Comparison of ENCODE assay signal across 34 cellular contexts in genomic region chr1:21865609-21865942, GRCh38. TPM values are rescaled to one million over a fixed set of nuclear protein-coding genes. Genes with fewer than 3 reads are reported as not detected.
DNase-seq lines count a peak whose midpoint lies in the region; ATAC-seq, FAIRE-seq and TF ChIP-seq lines count a peak whose summit lies in the region.
"Had no signal": no experiment of that assay in that cellular context is flagged by ENCODE, and none has a peak within 500 bp of the region (broad histone marks: within the 10 kb centered on the region; RNA-seq: fewer than 3 reads in every experiment).

No MANE protein-coding gene starts in this region.

- H3K4me3 Mint-ChIP-seq in effector memory CD8-positive, alpha-beta T cell, result no peak overlapping the region
- H3K4me3 Mint-ChIP-seq: activated CD4-positive, alpha-beta T cell treated with anti-CD3 and anti-CD28 coated beads, Interleukin-2, amount 10 ng/mL, durations not matched to agents 7 days and 5 days; activated naive CD8-positive, alpha-beta T cell; neural progenitor cell; stimulated activated naive CD8-positive, alpha-beta T cell treated with anti-CD3 and anti-CD28 coated beads, Interleukin-15, Interleukin-2, amounts not matched to agents 100 ng/mL and 50 ng/mL, for 24 hours; T-cell had no signal

- intact Hi-C loops in OCI-LY7 (cut with micrococcal nuclease; ENCODE audit: unreplicated experiment), result no loop called here

- H3K4me1 ChIP-seq in OCI-LY7 (ENCODE audit: insufficient read depth, low read length, poor library complexity, severe bottlenecking) (peaks cover 29% of the 10 kb centered on the region), mesenchymal stem cell (ENCODE audit: control insufficient read depth, insufficient read depth, low read depth, low read length) (peaks cover 19% of the 10 kb centered on the region)
- H3K4me1 ChIP-seq: parathyroid adenoma had no signal

- peak overlapping the region; percentile 75 for H3K27ac ChIP-seq in OCI-LY7 (ENCODE audit: low read depth, low read length, poor library complexity, severe bottlenecking)
- H3K27ac ChIP-seq in mesenchymal stem cell (ENCODE audit: low read length, poor library complexity, severe bottlenecking), result no peak overlapping the region
- H3K27ac ChIP-seq: C4-2B, epithelial cell of prostate, neural progenitor cell, parathyroid adenoma, RWPE1, testis, WERI-Rb-1 had no signal

- H3K4me2 ChIP-seq in OCI-LY7 (ENCODE audit: low read length) (peak overlapping the region; percentile 63), mesenchymal stem cell (ENCODE audit: low read length, poor library complexity, severe bottlenecking) (no peak overlapping the region)

- no TSS peak for BruUV-seq in OCI-LY7 (replicated peaks; lab: Mats Ljungman, UMichigan)

- H2AK5ac ChIP-seq in mesenchymal stem cell (ENCODE audit: low read length, severe bottlenecking), result no peak overlapping the region

- H3K27ac Mint-ChIP-seq in effector memory CD8-positive, alpha-beta T cell, result no peak overlapping the region
- H3K27ac Mint-ChIP-seq: activated CD4-positive, alpha-beta T cell treated with anti-CD3 and anti-CD28 coated beads, Interleukin-2, amount 10 ng/mL, durations not matched to agents 7 days and 5 days; activated naive CD8-positive, alpha-beta T cell; neural progenitor cell; stimulated activated naive CD8-positive, alpha-beta T cell treated with anti-CD3 and anti-CD28 coated beads, Interleukin-15, Interleukin-2, amounts not matched to agents 100 ng/mL and 50 ng/mL, for 24 hours had no signal

- no peak for FAIRE-seq in GM12892 (lab: Jason Lieb, UNC)
- FAIRE-seq: colon, small intestine had no signal

- peak overlapping the region; percentile 20 for H2BK5ac ChIP-seq in mesenchymal stem cell (ENCODE audit: low read depth, low read length, poor library complexity, severe bottlenecking)

- no peak overlapping the region for H4K8ac ChIP-seq in mesenchymal stem cell (ENCODE audit: low read length)

- peaks cover 6 to 15% of the 10 kb centered on the region in 2 donors for H3K27me3 Mint-ChIP-seq in effector memory CD8-positive, alpha-beta T cell
- H3K27me3 Mint-ChIP-seq: activated CD4-positive, alpha-beta T cell treated with anti-CD3 and anti-CD28 coated beads, Interleukin-2, amount 10 ng/mL, durations not matched to agents 7 days and 5 days; activated naive CD8-positive, alpha-beta T cell; stimulated activated naive CD8-positive, alpha-beta T cell treated with anti-CD3 and anti-CD28 coated beads, Interleukin-15, Interleukin-2, amounts not matched to agents 100 ng/mL and 50 ng/mL, for 24 hours had no signal

- H2BK12ac ChIP-seq in mesenchymal stem cell (ENCODE audit: low read length in 2 of 2), result no peak overlapping the region

- no peaks in the 10 kb centered on the region for H3K9me3 Mint-ChIP-seq in effector memory CD8-positive, alpha-beta T cell
- H3K9me3 Mint-ChIP-seq: activated CD4-positive, alpha-beta T cell treated with anti-CD3 and anti-CD28 coated beads, Interleukin-2, amount 10 ng/mL, durations not matched to agents 7 days and 5 days; neural progenitor cell; stimulated activated naive CD8-positive, alpha-beta T cell treated with anti-CD3 and anti-CD28 coated beads, Interleukin-15, Interleukin-2, amounts not matched to agents 100 ng/mL and 50 ng/mL, for 24 hours; T-cell had no signal

- H3K4me1 Mint-ChIP-seq in effector memory CD8-positive, alpha-beta T cell (ENCODE audit: low read depth in 2 of 2), result no peaks in the 10 kb centered on the region
- H3K4me1 Mint-ChIP-seq: activated CD4-positive, alpha-beta T cell treated with anti-CD3 and anti-CD28 coated beads, Interleukin-2, amount 10 ng/mL, durations not matched to agents 7 days and 5 days; T-cell had no signal

- no peak overlapping the region for H3K4ac ChIP-seq in mesenchymal stem cell (ENCODE audit: low read depth in 1 of 2, low read length in 2 of 2)

- H3K36me3 Mint-ChIP-seq in effector memory CD8-positive, alpha-beta T cell (ENCODE audit: insufficient read depth), result peaks cover 3% of the 10 kb centered on the region
- H3K36me3 Mint-ChIP-seq: activated naive CD8-positive, alpha-beta T cell; T-cell had no signal

- H2AFZ ChIP-seq in OCI-LY7 (ENCODE audit: low read length) (peak overlapping the region; percentile 56), mesenchymal stem cell (ENCODE audit: low read depth, low read length) (no peak overlapping the region)
- H2AFZ ChIP-seq: neural progenitor cell, parathyroid adenoma had no signal

- ATAC-seq in HG03045 (IDR thresholded peaks at IDR 0.05; ENCODE audit: unreplicated experiment), result peak; percentile 18
- no peak for ATAC-seq in effector memory CD8-positive, alpha-beta T cell (replicated peaks)
- ATAC-seq: left colon had no signal

- H2BK15ac ChIP-seq in mesenchymal stem cell (ENCODE audit: low read depth, poor library complexity, severe bottlenecking), result no peak overlapping the region

- POLR2A ChIA-PET in OCI-LY7 (lab: Charles Lee) (no interaction called here), GM10248 (lab: Yijun Ruan, JAX) (no interaction called here)

- H4K91ac ChIP-seq in mesenchymal stem cell (ENCODE audit: low read length), result peak overlapping the region; percentile 47

- TF ChIP-seq CTCF in OCI-LY7 (conservative IDR thresholded peaks at IDR 0.05; ENCODE audit: low read length), result no peak
- TF ChIP-seq CTCF in GM10248 (IDR thresholded peaks at IDR 0.05; ENCODE audit: control extremely low read depth, extremely low read depth, low read depth, missing control alignments), result no peak

- no peak overlapping the region for H3K18ac ChIP-seq in mesenchymal stem cell (ENCODE audit: low read depth in 1 of 2, low read length in 2 of 2)

- TF ChIP-seq POLR2A in GM12892 (IDR thresholded peaks at IDR 0.05; ENCODE audit: low read depth, low read length), result no peak

- H3K79me2 ChIP-seq in OCI-LY7 (ENCODE audit: insufficient read depth, low read depth, low read length), result no peaks in the 10 kb centered on the region
- H3K79me2 ChIP-seq: parathyroid adenoma had no signal

- H3K4me3 ChIP-seq in OCI-LY7 (ENCODE audit: low read depth, low read length, poor library complexity, severe bottlenecking) (peak overlapping the region; percentile 12), mesenchymal stem cell (ENCODE audit: insufficient read depth in 1 of 2, low read depth in 1 of 2, low read length in 2 of 2) (no peak overlapping the region)
- H3K4me3 ChIP-seq: ascending aorta, neural progenitor cell, testis had no signal

- CTCF ChIA-PET in OCI-LY7 (lab: Charles Lee; ENCODE audit: unreplicated experiment), result no interaction called here
- CTCF ChIA-PET in GM10248 (lab: Yijun Ruan, JAX), result interaction anchor here (2.1 kb wide), 1 partner anchor 17 kb away, joined by 5 read pairs; no protein-coding TSS in a partner anchor

- no peaks in the 10 kb centered on the region for H4K20me1 ChIP-seq in OCI-LY7 (ENCODE audit: insufficient read depth, low read length)

- no peak overlapping the region for H2BK120ac ChIP-seq in mesenchymal stem cell (ENCODE audit: low read depth, low read length)

- no peaks in the 10 kb centered on the region for H3K27me3 ChIP-seq in mesenchymal stem cell (ENCODE audit: control insufficient read depth in 1 of 2, insufficient read depth in 1 of 2, low read length in 2 of 2)
- H3K27me3 ChIP-seq: ascending aorta, neural progenitor cell, testis had no signal

- DNase-seq in OCI-LY7 (ENCODE audit: low spot score), result peak; percentile 86
- DNase-seq in mesenchymal stem cell, result no peak
- no peak for DNase-seq in GM12892 (ENCODE audit: insufficient read length)
- no peak for DNase-seq in effector memory CD8-positive, alpha-beta T cell
- DNase-seq in SHP77 treated with DMSO at 0.1 percent for 48 hours (lab: John Stamatoyannopoulos, UW), result no peak
- no peak for DNase-seq in GM10248 (ENCODE audit: extremely low spot score)
- DNase-seq: activated CD4-positive, alpha-beta T cell treated with anti-CD3 and anti-CD28 coated beads, Interleukin-2, amount 10 ng/mL, durations not matched to agents 7 days and 5 days; activated effector memory CD4-positive, alpha-beta T cell treated with Interleukin-2 at 50 U/mL for 16 hours; DMS79 treated with DMSO at 0.1 percent for 48 hours; effector CD4-positive, alpha-beta T cell; GDM1; mammary epithelial cell; NCI-H1694; NCI-H446 treated with DMSO at 0.1 percent for 48 hours; NCI-H774; small intestine; testis had no signal

- no peaks in the 10 kb centered on the region for H3K9me2 ChIP-seq in OCI-LY7 (ENCODE audit: insufficient read depth, low read length)

- no peak overlapping the region for H3K9ac ChIP-seq in mesenchymal stem cell (ENCODE audit: low read length)
- H3K9ac ChIP-seq: neural progenitor cell, parathyroid adenoma had no signal

- no peak overlapping the region for H3K23ac ChIP-seq in mesenchymal stem cell (ENCODE audit: low read length in 2 of 2)

- WGBS in mesenchymal stem cell, result 97% methylated on average over 6 of the region's 7 CpGs

- H3K14ac ChIP-seq in mesenchymal stem cell (ENCODE audit: low read length in 2 of 2), result no peak overlapping the region

- H3K36me3 ChIP-seq in OCI-LY7 (ENCODE audit: insufficient read depth, low read length) (no peaks in the 10 kb centered on the region), mesenchymal stem cell (ENCODE audit: control insufficient read depth in 1 of 2, insufficient read depth in 2 of 2, low read depth in 1 of 2, low read length in 2 of 2) (peaks cover 78 to 82% of the 10 kb centered on the region in 2 experiments)
- H3K36me3 ChIP-seq: neural progenitor cell had no signal

- peaks cover 7% of the 10 kb centered on the region; the same call in 1 of the 2 replicates for H3K9me3 ChIP-seq in OCI-LY7 (ENCODE audit: low read length)
- H3K9me3 ChIP-seq in mesenchymal stem cell (ENCODE audit: control insufficient read depth, low read length), result no peaks in the 10 kb centered on the region
- H3K9me3 ChIP-seq: ascending aorta, testis had no signal

- peaks cover 25% of the 10 kb centered on the region for H3K79me1 ChIP-seq in mesenchymal stem cell (replicated peaks; ENCODE audit: low read length, poor library complexity, severe bottlenecking)

RNA-seq across cellular contexts. Expression of gene LDLRAD2, which starts 53.5 kb away (rescaled TPM):
- total RNA-seq in OCI-LY7 (2014; rRNA removed; shearing (Covaris generic)), result not detected in 2 replicates
- total RNA-seq in OCI-LY7 (2022), result not detected in 2 replicates
- 0.25 TPM for polyA plus RNA-seq in mesenchymal stem cell (2013, experiment 1 of 2)
- polyA plus RNA-seq in mesenchymal stem cell (2013, experiment 2 of 2), result 0.23 TPM
- 0.76 TPM for polyA plus RNA-seq in GM12892 (2012; ENCODE audit: missing spikeins)
- total RNA-seq: activated CD4-positive, alpha-beta T cell treated with anti-CD3 and anti-CD28 coated beads, Interleukin-2, amount 10 ng/mL, durations not matched to agents 7 days and 5 days; activated CD8-positive, alpha-beta memory T cell treated with anti-CD3 and anti-CD28 coated beads for 36 hours; ascending aorta; glomerular endothelial cell; HepG2; mammary epithelial cell; SK-MEL-5 had no signal
- polyA plus RNA-seq: HepG2, mammary epithelial cell had no signal
